4 cellular contexts compared by ENCODE assay signal in the genomic region with DNA sequence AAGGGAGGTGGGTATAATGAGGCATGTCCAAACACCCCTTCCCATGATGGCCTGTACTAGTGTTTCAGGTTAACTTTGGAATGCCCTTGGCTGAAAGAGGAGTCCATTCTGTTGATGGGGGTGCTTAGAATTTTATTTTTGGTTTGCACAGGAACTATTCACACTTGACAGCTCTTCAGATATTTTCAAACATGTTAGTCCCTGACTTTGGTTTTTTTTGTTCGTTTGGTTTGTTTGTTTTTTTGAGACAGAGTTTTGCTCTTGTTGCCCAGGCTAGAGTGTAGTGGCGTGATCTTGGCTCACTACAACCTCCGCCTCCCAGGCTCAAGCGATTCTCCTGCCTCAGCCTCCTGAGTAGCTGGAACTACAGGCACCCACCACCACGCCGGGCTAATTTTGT. TPM values are rescaled to one million over a fixed set of nuclear protein-coding genes. Genes with fewer than 3 reads are reported as not detected.
"Had no signal": no experiment of that assay in that cellular context is flagged by ENCODE, and none has a peak within 500 bp of the region (broad histone marks: within the 10 kb centered on the region; RNA-seq: fewer than 3 reads in every experiment).

No MANE protein-coding gene starts in this region.

RNA-seq across cellular contexts. Expression of a gene that starts 31.5 kb away (rescaled TPM):
- total RNA-seq: M059J, PC-3, Right ventricle myocardium superior had no signal
- polyA plus RNA-seq: SK-N-SH had no signal
